Comparison of ENCODE assay signal across 19 cellular contexts in the genomic region with DNA sequence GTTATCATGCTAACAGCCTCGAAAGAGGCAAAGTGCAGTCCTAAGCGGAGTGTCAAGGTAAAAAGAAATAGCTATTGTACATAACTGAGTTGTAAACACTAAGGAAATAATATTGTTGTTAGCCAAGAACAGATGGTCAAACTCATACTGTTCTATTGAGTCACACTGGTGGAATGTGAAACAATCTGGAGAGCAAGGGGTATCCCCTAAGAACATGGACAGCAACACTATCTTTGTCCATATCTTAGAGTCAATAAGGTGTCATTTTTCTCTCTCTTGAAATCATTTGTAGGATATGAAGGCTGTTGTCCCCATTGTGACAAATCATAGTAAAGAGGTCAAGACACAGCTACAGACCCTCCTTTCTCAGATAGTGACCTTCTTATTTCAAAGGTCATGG. TPM values are rescaled to one million over a fixed set of nuclear protein-coding genes. Genes with fewer than 3 reads are reported as not detected.
DNase-seq lines count a peak whose midpoint lies in the region; TF ChIP-seq lines count a peak whose summit lies in the region.
"Had no signal": no experiment of that assay in that cellular context is flagged by ENCODE, and none has a peak within 500 bp of the region (broad histone marks: within the 10 kb centered on the region; RNA-seq: fewer than 3 reads in every experiment).

No MANE protein-coding gene starts in this region.

- no peaks in the 10 kb centered on the region for H3K27me3 ChIP-seq in kidney epithelial cell (ENCODE audit: control insufficient read depth, insufficient read depth, low read length)
- H3K27me3 ChIP-seq: body of pancreas, Peyer's patch had no signal

- H3K27me3 Mint-ChIP-seq in chondrocyte (ENCODE audit: low read depth) (no peaks in the 10 kb centered on the region), glutamatergic neuron (ENCODE audit: unreplicated experiment) (peaks cover 2% of the 10 kb centered on the region)
- H3K27me3 Mint-ChIP-seq in activated CD4-positive, alpha-beta T cell treated with anti-CD3 and anti-CD28 coated beads, Interleukin-2, amount 10 ng/mL, durations not matched to agents 7 days and 5 days = peaks cover 21% of the 10 kb centered on the region

- no peak for TF ChIP-seq CTCF in chondrocyte (IDR thresholded peaks at IDR 0.05)
- TF ChIP-seq CTCF in kidney epithelial cell (IDR thresholded peaks at IDR 0.05; ENCODE audit: insufficient read depth, low read length, poor library complexity, severe bottlenecking) = no peak
- no peak for TF ChIP-seq CTCF in glutamatergic neuron (IDR thresholded peaks at IDR 0.05; ENCODE audit: partially characterized antibody, unreplicated experiment)

- H3K9me3 Mint-ChIP-seq in chondrocyte (ENCODE audit: low read depth) (no peaks in the 10 kb centered on the region), glutamatergic neuron (ENCODE audit: unreplicated experiment) (no peaks in the 10 kb centered on the region)
- no peaks in the 10 kb centered on the region for H3K9me3 Mint-ChIP-seq in activated CD4-positive, alpha-beta T cell treated with anti-CD3 and anti-CD28 coated beads, Interleukin-2, amount 10 ng/mL, durations not matched to agents 7 days and 5 days
- H3K9me3 Mint-ChIP-seq: activated T-helper 1 cell treated with anti-CD3 and anti-CD28 coated beads, Interleukin-12 subunit alpha, Interleukin-12 subunit beta, Interleukin-2, Interleukin-4 antibody, amounts not matched to agents 30 ng/mL and 10 ng/mL and 1 ng/mL, durations not matched to agents 14 hours and 24 hours and 36 hours had no signal

- CTCF ChIA-PET in activated CD4-positive, alpha-beta T cell treated with anti-CD3 and anti-CD28 coated beads, Interleukin-2, amount 10 ng/mL, durations not matched to agents 7 days and 5 days (lab: Charles Lee) = no interaction called here

- POLR2A ChIA-PET in activated CD4-positive, alpha-beta T cell treated with anti-CD3 and anti-CD28 coated beads, Interleukin-2, amount 10 ng/mL, durations not matched to agents 7 days and 5 days (lab: Charles Lee) = no interaction called here

- H3K36me3 ChIP-seq in kidney epithelial cell (ENCODE audit: control insufficient read depth, insufficient read depth, low read length) = no peaks in the 10 kb centered on the region
- H3K36me3 ChIP-seq: Peyer's patch had no signal

- H3K36me3 Mint-ChIP-seq in chondrocyte (ENCODE audit: low read depth) (no peaks in the 10 kb centered on the region), glutamatergic neuron (ENCODE audit: unreplicated experiment) (no peaks in the 10 kb centered on the region)
- H3K36me3 Mint-ChIP-seq in activated CD4-positive, alpha-beta T cell treated with anti-CD3 and anti-CD28 coated beads, Interleukin-2, amount 10 ng/mL, durations not matched to agents 7 days and 5 days (ENCODE audit: low read depth) = no peaks in the 10 kb centered on the region

- H3K4me3 ChIP-seq in kidney epithelial cell (ENCODE audit: low read depth, low read length) = no peak overlapping the region
- H3K4me3 ChIP-seq: body of pancreas, Peyer's patch had no signal

- H3K4me1 Mint-ChIP-seq in chondrocyte (ENCODE audit: low read depth) (peaks cover 60% of the 10 kb centered on the region), glutamatergic neuron (ENCODE audit: low read depth, unreplicated experiment) (no peaks in the 10 kb centered on the region)
- H3K4me1 Mint-ChIP-seq in activated CD4-positive, alpha-beta T cell treated with anti-CD3 and anti-CD28 coated beads, Interleukin-2, amount 10 ng/mL, durations not matched to agents 7 days and 5 days = no peaks in the 10 kb centered on the region

- no peak overlapping the region for H3K4me3 Mint-ChIP-seq in chondrocyte (ENCODE audit: unreplicated experiment)
- no peak overlapping the region for H3K4me3 Mint-ChIP-seq in activated CD4-positive, alpha-beta T cell treated with anti-CD3 and anti-CD28 coated beads, Interleukin-2, amount 10 ng/mL, durations not matched to agents 7 days and 5 days
- no peak overlapping the region for H3K4me3 Mint-ChIP-seq in glutamatergic neuron (ENCODE audit: unreplicated experiment)
- H3K4me3 Mint-ChIP-seq: activated T-helper 1 cell treated with anti-CD3 and anti-CD28 coated beads, Interleukin-12 subunit alpha, Interleukin-12 subunit beta, Interleukin-2, Interleukin-4 antibody, amounts not matched to agents 30 ng/mL and 10 ng/mL and 1 ng/mL, durations not matched to agents 14 hours and 24 hours and 36 hours had no signal

- H3K27ac Mint-ChIP-seq in chondrocyte (ENCODE audit: unreplicated experiment) (peak overlapping the region; percentile 13), glutamatergic neuron (ENCODE audit: unreplicated experiment) (no peak overlapping the region)
- no peak overlapping the region for H3K27ac Mint-ChIP-seq in activated CD4-positive, alpha-beta T cell treated with anti-CD3 and anti-CD28 coated beads, Interleukin-2, amount 10 ng/mL, durations not matched to agents 7 days and 5 days
- H3K27ac Mint-ChIP-seq: activated T-helper 1 cell treated with anti-CD3 and anti-CD28 coated beads, Interleukin-12 subunit alpha, Interleukin-12 subunit beta, Interleukin-2, Interleukin-4 antibody, amounts not matched to agents 30 ng/mL and 10 ng/mL and 1 ng/mL, durations not matched to agents 14 hours and 24 hours and 36 hours had no signal

- DNase-seq in AG08395 (ENCODE audit: low spot score) = peak; percentile 66
- DNase-seq in LoVo (ENCODE audit: low spot score) = peak; percentile 32
- no peak for DNase-seq in chondrocyte (ENCODE audit: low spot score)
- DNase-seq in kidney epithelial cell (ENCODE audit: low read depth) = peak; percentile 71
- DNase-seq in putamen (ENCODE audit: low spot score) = no peak
- no peak for DNase-seq in activated CD4-positive, alpha-beta T cell treated with anti-CD3 and anti-CD28 coated beads, Interleukin-2, amount 10 ng/mL, durations not matched to agents 7 days and 5 days
- no peak for DNase-seq in glutamatergic neuron
- DNase-seq in HUDEP-2 (lab: John Stamatoyannopoulos, UW; ENCODE audit: unreplicated experiment in 76 of 76) = no peak
- DNase-seq: activated CD4-positive, alpha-beta T cell treated with anti-CD3 and anti-CD28 coated beads for 4 hours; body of pancreas; DMS153; mesendoderm; NCI-H1417; NCI-H510A treated with DMSO at 0.1 percent for 48 hours; occipital lobe; Peyer's patch; stimulated activated CD4-positive, alpha-beta T cell treated with anti-CD3 and anti-CD28 coated beads, Interleukin-15, amount 100 ng/mL, for 24 hours had no signal

RNA-seq across cellular contexts. Expression of gene PDGFC, which starts 4.5 kb away (rescaled TPM):
- total RNA-seq in chondrocyte = 70.0 to 131 TPM (median 70.9 TPM) in 3 replicates
- total RNA-seq in kidney epithelial cell = 67.2 and 82.5 TPM in 2 replicates
- total RNA-seq in activated CD4-positive, alpha-beta T cell treated with anti-CD3 and anti-CD28 coated beads, Interleukin-2, amount 10 ng/mL, durations not matched to agents 7 days and 5 days = not detected
- total RNA-seq in glutamatergic neuron (ENCODE audit: unreplicated experiment) = 0.64 TPM
- total RNA-seq: activated T-helper 1 cell treated with anti-CD3 and anti-CD28 coated beads, Interleukin-12 subunit alpha, Interleukin-12 subunit beta, Interleukin-2, Interleukin-4 antibody, amounts not matched to agents 30 ng/mL and 10 ng/mL and 1 ng/mL, durations not matched to agents 14 hours and 24 hours and 36 hours; T-helper 2 cell treated with Interferon-gamma antibody and Interleukin-4, amounts not matched to agents 100 ng/mL and 5 ng/mL, for 36 hours had no signal

Comparison
In these comparisons a context has a peak if more than half of its experiments do, and no peak if none do; other contexts are left out.
1. DNase-seq: peak in AG08395 (single experiment), LoVo (single experiment) and kidney epithelial cell (single experiment); none in chondrocyte (single experiment), putamen (single experiment), activated CD4-positive, alpha-beta T cell treated with anti-CD3 and anti-CD28 coated beads, Interleukin-2, amount 10 ng/mL, durations not matched to agents 7 days and 5 days (single experiment), glutamatergic neuron (single experiment) and HUDEP-2 (0 of 76).
2. RNA of gene PDGFC, which starts 4.5 kb away (total RNA-seq): 67.2 to 82.5 TPM in kidney epithelial cell and 70.0 to 131 TPM in chondrocyte; 0.64 TPM in glutamatergic neuron (single experiment) and not detected in activated CD4-positive, alpha-beta T cell treated with anti-CD3 and anti-CD28 coated beads, Interleukin-2, amount 10 ng/mL, durations not matched to agents 7 days and 5 days; every median in the first group is over 10 times any median in the second.